ENCODE assay signal across 18 cellular contexts in genomic region chr4:111963158-111963557, GRCh38.
"Had no signal": no experiment of that assay in that cellular context is flagged by ENCODE, and none has a peak within 500 bp of the region (broad histone marks: within the 10 kb centered on the region; RNA-seq: fewer than 3 reads in every experiment).

No MANE protein-coding gene starts in this region.

- ATAC-seq: left ventricle myocardium superior, natural killer cell had no signal

- H3K27ac ChIP-seq: esophagus muscularis mucosa, hepatocyte, neutrophil, thyroid gland had no signal

- H3K4me1 ChIP-seq: esophagus muscularis mucosa, thyroid gland had no signal

- H3K36me3 ChIP-seq: esophagus muscularis mucosa, neutrophil, thyroid gland had no signal

- H3K79me2 ChIP-seq: hepatocyte had no signal

- H3K27me3 ChIP-seq: esophagus muscularis mucosa, hepatocyte, neutrophil, thyroid gland had no signal

- DNase-seq: activated CD4-positive, alpha-beta T cell treated with anti-CD3 and anti-CD28 coated beads, Interleukin-2, amount 10 ng/mL, durations not matched to agents 7 days and 5 days; activated CD4-positive, CD25-positive, alpha-beta regulatory T cell; activated naive CD4-positive, alpha-beta T cell; activated naive CD8-positive, alpha-beta T cell treated with anti-CD3 and anti-CD28 coated beads, Interleukin-2, amount 10 ng/mL, durations not matched to agents 7 days and 5 days; central memory CD4-positive, alpha-beta T cell; cortex of kidney; effector CD4-positive, alpha-beta T cell; kidney; left ventricle myocardium superior; mesenchymal stem cell; natural killer cell; retina; stimulated activated CD4-positive, alpha-beta T cell treated with anti-CD3 and anti-CD28 coated beads, Interleukin-12 subunit alpha, Interleukin-12 subunit beta, amount 100 ng/mL, for 4 hours; stimulated activated CD4-positive, alpha-beta T cell treated with anti-CD3 and anti-CD28 coated beads, Interleukin-2, amount 100 ng/mL, for 24 hours; thyroid gland had no signal

- H3K4me2 ChIP-seq: hepatocyte had no signal

- H3K4me3 ChIP-seq: esophagus muscularis mucosa, hepatocyte, thyroid gland had no signal
